In the genomic region with DNA sequence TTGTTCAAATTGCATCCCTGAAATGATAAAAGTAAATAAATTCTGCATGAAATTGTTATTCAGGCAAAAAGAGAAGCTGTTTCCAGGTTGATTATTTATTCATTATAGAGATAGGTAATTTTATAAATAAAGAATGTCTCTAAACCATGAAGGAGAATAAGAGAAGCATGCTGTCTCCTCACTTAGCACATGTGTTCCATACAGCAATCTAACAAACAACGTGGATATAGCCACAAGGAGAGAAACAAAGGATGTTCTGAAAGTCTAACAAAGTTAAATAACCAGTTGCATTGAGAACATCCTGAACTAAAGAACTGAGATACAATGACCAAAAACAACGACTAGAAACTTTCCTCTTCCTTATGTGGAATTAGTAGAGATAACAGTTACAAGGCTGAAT, we compare ENCODE assay signal across 8 cellular contexts.
"Had no signal": no experiment of that assay in that cellular context is flagged by ENCODE, and none has a peak within 500 bp of the region (broad histone marks: within the 10 kb centered on the region; RNA-seq: fewer than 3 reads in every experiment).

No MANE protein-coding gene starts in this region.

- FAIRE-seq: G401.6, GM12878, GM12891, GM12892, GM18507, GM19239 had no signal

- H3K4me3 ChIP-seq: GM12878 had no signal

- DNase-seq: GDM1, GF-D8 had no signal

- ATAC-seq: GM12878 had no signal
